1 cellular context compared by ENCODE assay signal in the genomic region with DNA sequence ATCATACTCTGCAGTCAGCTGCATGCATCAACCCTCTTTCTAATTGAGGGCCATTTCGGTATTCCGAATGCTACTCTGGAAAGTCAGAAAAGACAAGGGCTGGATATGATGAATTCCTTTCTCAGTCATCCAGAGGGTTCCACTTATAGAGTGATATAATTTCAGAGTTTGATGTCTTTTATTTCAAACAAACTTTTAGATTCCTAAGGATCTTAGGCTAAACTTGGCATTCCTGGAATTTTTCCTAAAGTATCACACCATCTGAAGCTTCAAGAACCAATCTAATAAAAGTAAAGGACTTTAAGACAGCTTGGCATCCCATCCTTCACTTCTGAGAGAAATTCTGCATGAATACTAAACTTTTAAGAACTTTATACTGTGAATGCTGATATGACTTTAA.
TF ChIP-seq lines count a peak whose summit lies in the region.

No MANE protein-coding gene starts in this region.

TF ChIP-seq in GM23338, 12 proteins besides CTCF, POLR2A, EP300 and RAD21 (continued from another document):
- TF ChIP-seq, protein P1, sequence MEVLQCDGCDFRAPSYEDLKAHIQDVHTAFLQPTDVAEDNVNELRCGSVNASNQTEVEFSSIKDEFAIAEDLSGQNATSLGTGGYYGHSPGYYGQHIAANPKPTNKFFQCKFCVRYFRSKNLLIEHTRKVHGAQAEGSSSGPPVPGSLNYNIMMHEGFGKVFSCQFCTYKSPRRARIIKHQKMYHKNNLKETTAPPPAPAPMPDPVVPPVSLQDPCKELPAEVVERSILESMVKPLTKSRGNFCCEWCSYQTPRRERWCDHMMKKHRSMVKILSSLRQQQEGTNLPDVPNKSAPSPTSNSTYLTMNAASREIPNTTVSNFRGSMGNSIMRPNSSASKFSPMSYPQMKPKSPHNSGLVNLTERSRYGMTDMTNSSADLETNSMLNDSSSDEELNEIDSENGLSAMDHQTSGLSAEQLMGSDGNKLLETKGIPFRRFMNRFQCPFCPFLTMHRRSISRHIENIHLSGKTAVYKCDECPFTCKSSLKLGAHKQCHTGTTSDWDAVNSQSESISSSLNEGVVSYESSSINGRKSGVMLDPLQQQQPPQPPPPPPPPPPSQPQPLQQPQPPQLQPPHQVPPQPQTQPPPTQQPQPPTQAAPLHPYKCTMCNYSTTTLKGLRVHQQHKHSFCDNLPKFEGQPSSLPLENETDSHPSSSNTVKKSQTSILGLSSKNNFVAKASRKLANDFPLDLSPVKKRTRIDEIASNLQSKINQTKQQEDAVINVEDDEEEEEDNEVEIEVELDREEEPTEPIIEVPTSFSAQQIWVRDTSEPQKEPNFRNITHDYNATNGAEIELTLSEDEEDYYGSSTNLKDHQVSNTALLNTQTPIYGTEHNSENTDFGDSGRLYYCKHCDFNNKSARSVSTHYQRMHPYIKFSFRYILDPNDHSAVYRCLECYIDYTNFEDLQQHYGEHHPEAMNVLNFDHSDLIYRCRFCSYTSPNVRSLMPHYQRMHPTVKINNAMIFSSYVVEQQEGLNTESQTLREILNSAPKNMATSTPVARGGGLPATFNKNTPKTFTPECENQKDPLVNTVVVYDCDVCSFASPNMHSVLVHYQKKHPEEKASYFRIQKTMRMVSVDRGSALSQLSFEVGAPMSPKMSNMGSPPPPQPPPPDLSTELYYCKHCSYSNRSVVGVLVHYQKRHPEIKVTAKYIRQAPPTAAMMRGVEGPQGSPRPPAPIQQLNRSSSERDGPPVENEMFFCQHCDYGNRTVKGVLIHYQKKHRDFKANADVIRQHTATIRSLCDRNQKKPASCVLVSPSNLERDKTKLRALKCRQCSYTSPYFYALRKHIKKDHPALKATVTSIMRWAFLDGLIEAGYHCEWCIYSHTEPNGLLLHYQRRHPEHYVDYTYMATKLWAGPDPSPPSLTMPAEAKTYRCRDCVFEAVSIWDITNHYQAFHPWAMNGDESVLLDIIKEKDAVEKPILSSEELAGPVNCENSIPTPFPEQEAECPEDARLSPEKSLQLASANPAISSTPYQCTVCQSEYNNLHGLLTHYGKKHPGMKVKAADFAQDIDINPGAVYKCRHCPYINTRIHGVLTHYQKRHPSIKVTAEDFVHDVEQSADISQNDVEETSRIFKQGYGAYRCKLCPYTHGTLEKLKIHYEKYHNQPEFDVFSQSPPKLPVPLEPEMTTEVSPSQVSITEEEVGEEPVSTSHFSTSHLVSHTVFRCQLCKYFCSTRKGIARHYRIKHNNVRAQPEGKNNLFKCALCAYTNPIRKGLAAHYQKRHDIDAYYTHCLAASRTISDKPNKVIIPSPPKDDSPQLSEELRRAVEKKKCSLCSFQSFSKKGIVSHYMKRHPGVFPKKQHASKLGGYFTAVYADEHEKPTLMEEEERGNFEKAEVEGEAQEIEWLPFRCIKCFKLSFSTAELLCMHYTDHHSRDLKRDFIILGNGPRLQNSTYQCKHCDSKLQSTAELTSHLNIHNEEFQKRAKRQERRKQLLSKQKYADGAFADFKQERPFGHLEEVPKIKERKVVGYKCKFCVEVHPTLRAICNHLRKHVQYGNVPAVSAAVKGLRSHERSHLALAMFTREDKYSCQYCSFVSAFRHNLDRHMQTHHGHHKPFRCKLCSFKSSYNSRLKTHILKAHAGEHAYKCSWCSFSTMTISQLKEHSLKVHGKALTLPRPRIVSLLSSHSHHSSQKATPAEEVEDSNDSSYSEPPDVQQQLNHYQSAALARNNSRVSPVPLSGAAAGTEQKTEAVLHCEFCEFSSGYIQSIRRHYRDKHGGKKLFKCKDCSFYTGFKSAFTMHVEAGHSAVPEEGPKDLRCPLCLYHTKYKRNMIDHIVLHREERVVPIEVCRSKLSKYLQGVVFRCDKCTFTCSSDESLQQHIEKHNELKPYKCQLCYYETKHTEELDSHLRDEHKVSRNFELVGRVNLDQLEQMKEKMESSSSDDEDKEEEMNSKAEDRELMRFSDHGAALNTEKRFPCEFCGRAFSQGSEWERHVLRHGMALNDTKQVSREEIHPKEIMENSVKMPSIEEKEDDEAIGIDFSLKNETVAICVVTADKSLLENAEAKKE (CRISPR knock-in tag; IDR thresholded peaks at IDR 0.05), result no peak
- TF ChIP-seq JUNB (IDR thresholded peaks at IDR 0.05; ENCODE audit: unreplicated experiment) (no peak), EZH2 (IDR thresholded peaks at IDR 0.05; ENCODE audit: low read depth, unreplicated experiment) (no peak), POLR2AphosphoS5 (IDR thresholded peaks at IDR 0.05; ENCODE audit: low read depth) (no peak), NANOG (IDR thresholded peaks at IDR 0.05; ENCODE audit: borderline replicate concordance) (no peak)
TF ChIP-seq in GM23338: peak in this region for 0.
